In genomic region chr6:116101298-116101718, GRCh38 we compare ENCODE assay signal across 9 cellular contexts. TPM values are rescaled to one million over a fixed set of nuclear protein-coding genes. Genes with fewer than 3 reads are reported as not detected.
DNase-seq lines count a peak whose midpoint lies in the region; ATAC-seq, FAIRE-seq and TF ChIP-seq lines count a peak whose summit lies in the region.
"Had no signal": no experiment of that assay in that cellular context is flagged by ENCODE, and none has a peak within 500 bp of the region (broad histone marks: within the 10 kb centered on the region; RNA-seq: fewer than 3 reads in every experiment).

No MANE protein-coding gene starts in this region.

- H3K27me3 ChIP-seq in small intestine (ENCODE audit: control insufficient read depth in 2 of 2, insufficient read depth in 2 of 2, low read length in 2 of 2), result no peaks in the 10 kb centered on the region

- peaks cover 4% of the 10 kb centered on the region for H3K9me3 Mint-ChIP-seq in activated CD8-positive, alpha-beta T cell treated with anti-CD3 and anti-CD28 coated beads for 36 hours
- H3K9me3 Mint-ChIP-seq in glutamatergic neuron (ENCODE audit: unreplicated experiment), result peaks cover 2% of the 10 kb centered on the region

- H3K27ac ChIP-seq in small intestine (ENCODE audit: low read depth in 1 of 2, low read length in 1 of 2), result peak overlapping the region; percentile 97 to 99

- peak overlapping the region; percentile 92 for H3K27ac Mint-ChIP-seq in activated CD8-positive, alpha-beta T cell treated with anti-CD3 and anti-CD28 coated beads for 36 hours
- H3K27ac Mint-ChIP-seq in glutamatergic neuron (ENCODE audit: unreplicated experiment), result peak overlapping the region; percentile 77

- peaks cover 10 to 21% of the 10 kb centered on the region in 2 donors for H3K4me1 ChIP-seq in small intestine (ENCODE audit: control insufficient read depth in 2 of 2, insufficient read depth in 1 of 2, low read depth in 1 of 2, low read length in 1 of 2)

- H3K27me3 Mint-ChIP-seq in activated CD8-positive, alpha-beta T cell treated with anti-CD3 and anti-CD28 coated beads for 36 hours, result no peaks in the 10 kb centered on the region
- H3K27me3 Mint-ChIP-seq in glutamatergic neuron (ENCODE audit: unreplicated experiment), result peaks cover 3% of the 10 kb centered on the region

- CTCF ChIA-PET in activated CD8-positive, alpha-beta T cell treated with anti-CD3 and anti-CD28 coated beads for 36 hours (lab: Charles Lee), result interaction anchor here (0.9 to 4.0 kb wide), 4 partner anchors 9 to 90 kb away, joined by 3 to 33 read pairs (median 6); no protein-coding TSS in a partner anchor

- peak overlapping the region; percentile 58 to 85 for H3K4me3 ChIP-seq in small intestine (ENCODE audit: low read depth in 1 of 2, low read length in 2 of 2)

- no peaks in the 10 kb centered on the region for H3K9me3 ChIP-seq in small intestine (ENCODE audit: control insufficient read depth, low read depth)

- H3K4me1 Mint-ChIP-seq in activated CD8-positive, alpha-beta T cell treated with anti-CD3 and anti-CD28 coated beads for 36 hours (ENCODE audit: low read depth), result peaks cover 51% of the 10 kb centered on the region
- no peaks in the 10 kb centered on the region for H3K4me1 Mint-ChIP-seq in glutamatergic neuron (ENCODE audit: low read depth, unreplicated experiment)

- TF ChIP-seq CTCF in activated CD8-positive, alpha-beta T cell treated with anti-CD3 and anti-CD28 coated beads for 36 hours (IDR thresholded peaks at IDR 0.05), result no peak
- no peak for TF ChIP-seq CTCF in glutamatergic neuron (IDR thresholded peaks at IDR 0.05; ENCODE audit: partially characterized antibody, unreplicated experiment)

- peak overlapping the region; percentile 92 for H3K4me3 Mint-ChIP-seq in activated CD8-positive, alpha-beta T cell treated with anti-CD3 and anti-CD28 coated beads for 36 hours
- H3K4me3 Mint-ChIP-seq in glutamatergic neuron (ENCODE audit: unreplicated experiment), result peak overlapping the region; percentile 94

- POLR2A ChIA-PET in activated CD8-positive, alpha-beta T cell treated with anti-CD3 and anti-CD28 coated beads for 36 hours (lab: Charles Lee), result interaction anchor here (1.1 to 3.0 kb wide), 5 partner anchors 11 to 150 kb away, joined by 3 to 6 read pairs (median 5); no protein-coding TSS in a partner anchor

- DNase-seq in DMS 273 (lab: John Stamatoyannopoulos, UW; ENCODE audit: unreplicated experiment) (peak; percentile 26), DMS 273 treated with DMSO at 0.1 percent for 48 hours (lab: John Stamatoyannopoulos, UW) (no peak), glutamatergic neuron (no peak), small intestine (no peak), NCI-H526 (lab: John Stamatoyannopoulos, UW) (no peak), NCI-H1092 treated with DMSO at 0.1 percent for 48 hours (lab: John Stamatoyannopoulos, UW) (no peak)
- DNase-seq in activated CD8-positive, alpha-beta T cell treated with anti-CD3 and anti-CD28 coated beads for 36 hours, result peak; percentile 86

- peaks cover 21% of the 10 kb centered on the region for H3K36me3 Mint-ChIP-seq in activated CD8-positive, alpha-beta T cell treated with anti-CD3 and anti-CD28 coated beads for 36 hours (ENCODE audit: low read depth)
- H3K36me3 Mint-ChIP-seq in glutamatergic neuron (ENCODE audit: unreplicated experiment), result no peaks in the 10 kb centered on the region

- 1 to 3% (median 2%) methylated on average over 12 of the region's 12 CpGs for WGBS in small intestine, 3 donors

- no peaks in the 10 kb centered on the region for H3K36me3 ChIP-seq in small intestine (ENCODE audit: control insufficient read depth in 2 of 2, insufficient read depth in 2 of 2, low read length in 2 of 2)

- intact Hi-C loops in activated CD8-positive, alpha-beta T cell treated with anti-CD3 and anti-CD28 coated beads for 36 hours (cut with micrococcal nuclease), result no loop called here

- no peak for FAIRE-seq in small intestine (lab: Jason Lieb, UNC)
- FAIRE-seq: A204.1 had no signal

- ATAC-seq in activated CD8-positive, alpha-beta T cell treated with anti-CD3 and anti-CD28 coated beads for 36 hours, result peak; percentile 1
- ATAC-seq in HG02970 (IDR thresholded peaks at IDR 0.05; ENCODE audit: low FRiP score, unreplicated experiment), result no peak

RNA-seq across cellular contexts. Expression of gene NT5DC1, which starts 0.7 kb away (rescaled TPM):
- 10 to 100 TPM; 47.8 to 53.3 TPM for total RNA-seq in activated CD8-positive, alpha-beta T cell treated with anti-CD3 and anti-CD28 coated beads for 36 hours
- 21.6 TPM for total RNA-seq in glutamatergic neuron (ENCODE audit: unreplicated experiment)
- polyA plus RNA-seq in small intestine, result 10 to 100 TPM; 18.4 to 28.6 (median 20.8) TPM

RNA-seq across cellular contexts. Expression of gene COL10A1, which starts 24.6 kb away (rescaled TPM):
- total RNA-seq in activated CD8-positive, alpha-beta T cell treated with anti-CD3 and anti-CD28 coated beads for 36 hours, result not detected
- not detected for total RNA-seq in glutamatergic neuron (ENCODE audit: unreplicated experiment)
- not detected for polyA plus RNA-seq in small intestine

RNA-seq across cellular contexts. Expression of gene FRK, which starts 40.6 kb away (rescaled TPM):
- total RNA-seq in activated CD8-positive, alpha-beta T cell treated with anti-CD3 and anti-CD28 coated beads for 36 hours, result under 1 TPM; 0.04 to 0.07 TPM
- total RNA-seq in glutamatergic neuron (ENCODE audit: unreplicated experiment), result 0.37 TPM
- 1 to 10 TPM; 2.9 to 6.7 (median 4.9) TPM for polyA plus RNA-seq in small intestine

Comparison
In these comparisons a context has a peak if more than half of its experiments do, and no peak if none do; other contexts are left out.
1. DNase-seq: peak in DMS 273 (single experiment) and activated CD8-positive, alpha-beta T cell treated with anti-CD3 and anti-CD28 coated beads for 36 hours (single experiment); none in DMS 273 treated with DMSO at 0.1 percent for 48 hours (single experiment), glutamatergic neuron (single experiment), small intestine (single experiment), NCI-H526 (0 of 2) and NCI-H1092 treated with DMSO at 0.1 percent for 48 hours (single experiment).